1 cellular context compared by ENCODE assay signal in the genomic region with DNA sequence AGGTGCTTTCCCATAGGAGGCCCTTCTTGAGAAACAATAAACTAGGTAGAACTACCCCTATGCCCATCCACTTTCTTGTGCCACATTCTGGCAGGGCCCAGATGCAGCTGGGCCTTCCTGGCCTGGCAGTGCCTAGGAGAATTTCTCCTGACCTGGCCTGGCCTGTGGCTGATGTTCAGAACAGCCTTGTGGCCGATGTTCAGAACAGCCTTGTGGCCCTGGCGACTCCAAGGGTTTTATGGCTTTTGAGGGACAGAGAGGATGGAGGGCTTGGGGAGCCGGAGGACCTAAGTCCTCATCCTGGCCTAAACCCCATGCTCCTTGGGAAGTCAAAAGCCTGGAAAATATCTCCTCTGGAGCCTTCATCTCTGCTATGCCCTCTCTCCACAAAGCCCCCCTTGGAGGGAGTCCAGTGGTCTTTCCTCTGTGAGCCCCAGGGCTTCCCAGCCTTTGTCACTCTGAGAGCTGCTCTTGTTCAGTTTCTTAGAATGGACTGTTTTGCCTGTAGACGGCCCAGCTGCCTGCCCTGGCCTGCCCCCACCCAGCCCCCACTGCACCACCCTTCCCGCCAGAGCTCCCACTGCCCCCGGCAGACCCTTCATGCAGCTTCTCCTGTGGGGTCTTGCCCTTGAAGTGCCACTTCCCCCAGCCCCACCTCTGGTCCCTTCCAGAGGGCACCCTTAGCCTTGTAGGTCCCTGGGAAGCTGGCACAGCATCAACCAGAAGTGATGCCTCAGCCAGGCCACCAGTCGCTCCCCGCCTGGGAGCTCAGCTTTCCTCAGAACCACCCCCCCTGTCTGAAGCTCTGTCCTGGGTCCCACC.
TF ChIP-seq lines count a peak whose summit lies in the region.

No MANE protein-coding gene starts in this region.

TF ChIP-seq in IMR-90, 13 proteins besides CTCF, POLR2A, EP300 and RAD21:
- TF ChIP-seq, protein P1, sequence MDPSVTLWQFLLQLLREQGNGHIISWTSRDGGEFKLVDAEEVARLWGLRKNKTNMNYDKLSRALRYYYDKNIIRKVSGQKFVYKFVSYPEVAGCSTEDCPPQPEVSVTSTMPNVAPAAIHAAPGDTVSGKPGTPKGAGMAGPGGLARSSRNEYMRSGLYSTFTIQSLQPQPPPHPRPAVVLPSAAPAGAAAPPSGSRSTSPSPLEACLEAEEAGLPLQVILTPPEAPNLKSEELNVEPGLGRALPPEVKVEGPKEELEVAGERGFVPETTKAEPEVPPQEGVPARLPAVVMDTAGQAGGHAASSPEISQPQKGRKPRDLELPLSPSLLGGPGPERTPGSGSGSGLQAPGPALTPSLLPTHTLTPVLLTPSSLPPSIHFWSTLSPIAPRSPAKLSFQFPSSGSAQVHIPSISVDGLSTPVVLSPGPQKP (IDR thresholded peaks at IDR 0.05; ENCODE audit: borderline replicate concordance, low read depth, low read length) = no peak
- TF ChIP-seq MAZ (IDR thresholded peaks at IDR 0.05; ENCODE audit: borderline replicate concordance, low read depth, low read length) (no peak), MAFK (IDR thresholded peaks at IDR 0.05; ENCODE audit: low read depth, low read length) (no peak), FOS (IDR thresholded peaks at IDR 0.05; ENCODE audit: low read depth, low read length) (no peak), RCOR1 (IDR thresholded peaks at IDR 0.05; ENCODE audit: insufficient replicate concordance, low read length) (no peak), SMC3 (IDR thresholded peaks at IDR 0.05; ENCODE audit: low read depth, low read length) (no peak), CHD1 (IDR thresholded peaks at IDR 0.05; ENCODE audit: low read depth, low read length) (no peak), MXI1 (IDR thresholded peaks at IDR 0.05; ENCODE audit: borderline replicate concordance, low read depth, low read length) (no peak), CEBPB (IDR thresholded peaks at IDR 0.05; ENCODE audit: low read depth, low read length) (no peak), RFX5 (IDR thresholded peaks at IDR 0.05; ENCODE audit: low read depth, low read length) (no peak), NFE2L2 (IDR thresholded peaks at IDR 0.05; ENCODE audit: low read depth, low read length) (no peak), BHLHE40 (IDR thresholded peaks at IDR 0.05; ENCODE audit: low read depth, low read length) (no peak)
- TF ChIP-seq, protein P2, sequence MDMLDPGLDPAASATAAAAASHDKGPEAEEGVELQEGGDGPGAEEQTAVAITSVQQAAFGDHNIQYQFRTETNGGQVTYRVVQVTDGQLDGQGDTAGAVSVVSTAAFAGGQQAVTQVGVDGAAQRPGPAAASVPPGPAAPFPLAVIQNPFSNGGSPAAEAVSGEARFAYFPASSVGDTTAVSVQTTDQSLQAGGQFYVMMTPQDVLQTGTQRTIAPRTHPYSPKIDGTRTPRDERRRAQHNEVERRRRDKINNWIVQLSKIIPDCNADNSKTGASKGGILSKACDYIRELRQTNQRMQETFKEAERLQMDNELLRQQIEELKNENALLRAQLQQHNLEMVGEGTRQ (IDR thresholded peaks at IDR 0.05; ENCODE audit: low read depth, low read length) = no peak
